10 cellular contexts compared by ENCODE assay signal in the genomic region with DNA sequence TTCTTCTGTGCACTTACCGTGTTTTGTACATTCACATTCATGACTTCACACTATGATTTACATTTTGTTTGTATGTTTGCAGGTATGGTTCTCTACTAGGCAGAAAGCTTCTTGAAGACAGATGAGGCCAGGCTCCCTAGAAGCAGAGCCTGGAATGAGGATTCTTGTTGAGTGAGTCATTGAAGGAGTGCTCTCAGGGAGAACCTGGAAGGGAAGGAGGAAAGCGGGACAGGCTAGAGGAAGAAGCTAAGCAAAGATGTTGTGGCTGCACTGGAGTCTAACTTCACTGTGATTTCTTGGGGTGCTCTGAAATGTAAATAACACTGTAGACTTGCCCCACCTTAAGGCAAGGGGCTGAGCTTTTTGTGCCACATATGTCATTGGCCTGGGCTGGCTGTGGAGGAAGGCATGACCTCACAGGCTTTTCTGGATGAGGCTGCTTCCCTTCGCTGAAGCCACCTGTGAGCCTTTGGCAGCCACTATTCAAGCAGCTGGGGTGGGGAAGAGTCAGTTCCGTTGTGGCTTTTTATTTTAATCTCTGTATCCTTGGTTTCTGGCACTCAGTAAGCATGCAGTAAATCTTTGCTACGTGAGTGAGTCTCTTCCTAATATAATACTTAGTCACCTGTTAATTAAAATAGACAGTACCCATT.
DNase-seq lines count a peak whose midpoint lies in the region; ATAC-seq lines count a peak whose summit lies in the region.
"Had no signal": no experiment of that assay in that cellular context is flagged by ENCODE, and none has a peak within 500 bp of the region (broad histone marks: within the 10 kb centered on the region; RNA-seq: fewer than 3 reads in every experiment).

No MANE protein-coding gene starts in this region.

- H3K9me3 ChIP-seq in T-helper 17 cell (ENCODE audit: control insufficient read depth, low read length, poor library complexity, severe bottlenecking), result no peaks in the 10 kb centered on the region

- no peaks in the 10 kb centered on the region for H3K36me3 Mint-ChIP-seq in T-helper 17 cell (ENCODE audit: low read depth)

- peaks cover 14% of the 10 kb centered on the region for H3K4me1 Mint-ChIP-seq in T-helper 17 cell

- peak; percentile 77 for ATAC-seq in HG03354 (IDR thresholded peaks at IDR 0.05; ENCODE audit: poor library complexity, severe bottlenecking, unreplicated experiment)
- ATAC-seq in T-helper 17 cell, result peak; percentile 63
- ATAC-seq in left colon, result no peak
- no peak for ATAC-seq in HG02885 (IDR thresholded peaks at IDR 0.05; ENCODE audit: poor library complexity, unreplicated experiment)

- peak overlapping the region; percentile 64 for H3K27ac Mint-ChIP-seq in T-helper 17 cell
- H3K27ac Mint-ChIP-seq: nephron progenitor cell; T-helper 1 cell treated with Interleukin-12 subunit alpha and Interleukin-12 subunit beta and Interleukin-4 antibody, amounts not matched to agents 30 μg/mL and 1 μg/mL, for 36 hours had no signal

- intact Hi-C loops in left colon (cut with DNase I, micrococcal nuclease), result no loop called here

- peak overlapping the region; percentile 2 for H3K4me3 Mint-ChIP-seq in T-helper 17 cell
- H3K4me3 Mint-ChIP-seq: nephron progenitor cell; T-helper 1 cell treated with Interleukin-12 subunit alpha and Interleukin-12 subunit beta and Interleukin-4 antibody, amounts not matched to agents 30 μg/mL and 1 μg/mL, for 36 hours had no signal

- DNase-seq in EH (ENCODE audit: low read depth), result peak; percentile 22
- DNase-seq in T-helper 17 cell, result no peak
- DNase-seq in iris pigment epithelial cell (ENCODE audit: low read depth), result peak; percentile 31
- no peak for DNase-seq in GOT3 (lab: John Stamatoyannopoulos, UW)
- no peak for DNase-seq in left colon
- no peak for DNase-seq in stimulated activated CD4-positive, alpha-beta T cell treated with anti-CD3 and anti-CD28 coated beads, Interleukin-4, amount 100 ng/mL, for 1 hour
- DNase-seq: nephron progenitor cell had no signal

- H3K27me3 Mint-ChIP-seq in T-helper 17 cell, result peaks cover 7% of the 10 kb centered on the region

Comparison
In these comparisons a context has a peak if more than half of its experiments do, and no peak if none do; other contexts are left out.
1. DNase-seq: peak in EH (single experiment) and iris pigment epithelial cell (single experiment); none in T-helper 17 cell (0 of 3), GOT3 (single experiment), left colon (0 of 2) and stimulated activated CD4-positive, alpha-beta T cell treated with anti-CD3 and anti-CD28 coated beads, Interleukin-4, amount 100 ng/mL, for 1 hour (single experiment).
2. ATAC-seq: peak in HG03354 (single experiment) and T-helper 17 cell (single experiment); none in left colon (single experiment) and HG02885 (single experiment).